Comparison of ENCODE assay signal across 1 cellular context in the genomic region with DNA sequence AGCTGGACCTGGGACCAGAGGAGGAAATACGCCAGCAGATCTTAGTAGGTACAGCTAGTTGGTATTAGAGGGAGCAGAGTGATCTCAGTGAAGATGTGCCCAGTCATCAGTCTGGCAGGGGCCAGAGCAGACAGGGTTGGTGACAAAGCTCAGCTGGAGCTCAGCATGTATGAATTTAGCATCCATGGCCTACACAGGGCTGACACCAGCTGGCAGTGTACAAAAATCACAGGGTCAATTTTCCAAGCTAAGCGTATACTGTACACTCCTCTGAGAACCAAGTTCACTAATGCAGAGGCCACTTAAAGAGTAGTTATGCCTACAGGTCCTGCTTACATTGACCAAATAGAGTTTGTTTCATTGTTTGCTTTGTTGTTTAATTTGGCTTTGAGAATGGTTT.
TF ChIP-seq lines count a peak whose summit lies in the region.

No MANE protein-coding gene starts in this region.

TF ChIP-seq in SK-N-SH treated with all-trans-retinoic acid at 6 μM for 48 hours, 23 proteins besides CTCF, POLR2A, EP300 and RAD21 (continued from another document):
- TF ChIP-seq ZFP30 (CRISPR knock-in tag; IDR thresholded peaks at IDR 0.05) (no peak), RARB (CRISPR knock-in tag; IDR thresholded peaks at IDR 0.05) (no peak), SNAI2 (CRISPR knock-in tag; IDR thresholded peaks at IDR 0.05) (no peak), TOX (CRISPR knock-in tag; IDR thresholded peaks at IDR 0.05; ENCODE audit: borderline replicate concordance) (no peak), ZNF565 (CRISPR knock-in tag; conservative IDR thresholded peaks at IDR 0.05; ENCODE audit: low read depth) (no peak), ZC3H10 (CRISPR knock-in tag; IDR thresholded peaks at IDR 0.05) (no peak), ZNF8 (CRISPR knock-in tag; IDR thresholded peaks at IDR 0.05) (no peak), CSDC2 (CRISPR knock-in tag; IDR thresholded peaks at IDR 0.05) (no peak)
- TF ChIP-seq, protein P1, sequence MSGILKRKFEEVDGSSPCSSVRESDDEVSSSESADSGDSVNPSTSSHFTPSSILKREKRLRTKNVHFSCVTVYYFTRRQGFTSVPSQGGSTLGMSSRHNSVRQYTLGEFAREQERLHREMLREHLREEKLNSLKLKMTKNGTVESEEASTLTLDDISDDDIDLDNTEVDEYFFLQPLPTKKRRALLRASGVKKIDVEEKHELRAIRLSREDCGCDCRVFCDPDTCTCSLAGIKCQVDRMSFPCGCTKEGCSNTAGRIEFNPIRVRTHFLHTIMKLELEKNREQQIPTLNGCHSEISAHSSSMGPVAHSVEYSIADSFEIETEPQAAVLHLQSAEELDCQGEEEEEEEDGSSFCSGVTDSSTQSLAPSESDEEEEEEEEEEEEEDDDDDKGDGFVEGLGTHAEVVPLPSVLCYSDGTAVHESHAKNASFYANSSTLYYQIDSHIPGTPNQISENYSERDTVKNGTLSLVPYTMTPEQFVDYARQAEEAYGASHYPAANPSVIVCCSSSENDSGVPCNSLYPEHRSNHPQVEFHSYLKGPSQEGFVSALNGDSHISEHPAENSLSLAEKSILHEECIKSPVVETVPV (CRISPR knock-in tag; IDR thresholded peaks at IDR 0.05), result no peak
